Comparison of ENCODE assay signal across 18 cellular contexts in genomic region chr11:44306469-44307244, GRCh38. TPM values are rescaled to one million over a fixed set of nuclear protein-coding genes. Genes with fewer than 3 reads are reported as not detected.
DNase-seq lines count a peak whose midpoint lies in the region; ATAC-seq and TF ChIP-seq lines count a peak whose summit lies in the region.
"Had no signal": no experiment of that assay in that cellular context is flagged by ENCODE, and none has a peak within 500 bp of the region (broad histone marks: within the 10 kb centered on the region; RNA-seq: fewer than 3 reads in every experiment).

No MANE protein-coding gene starts in this region.

- H3K36me3 Mint-ChIP-seq in activated CD8-positive, alpha-beta memory T cell treated with anti-CD3 and anti-CD28 coated beads, Interleukin-2, amount 10 ng/mL, durations not matched to agents 7 days and 5 days, result no peaks in the 10 kb centered on the region
- H3K36me3 Mint-ChIP-seq in T-helper 17 cell (ENCODE audit: low read depth), result peaks cover 12% of the 10 kb centered on the region

- ATAC-seq in activated CD8-positive, alpha-beta memory T cell treated with anti-CD3 and anti-CD28 coated beads, Interleukin-2, amount 10 ng/mL, durations not matched to agents 7 days and 5 days, result no peak
- no peak for ATAC-seq in T-helper 17 cell
- ATAC-seq in HG03342 (IDR thresholded peaks at IDR 0.05; ENCODE audit: unreplicated experiment), result no peak

- WGBS in hepatocyte (ENCODE audit: low lambda C conversion rate, missing lambda C conversion rate), result 32% methylated on average over 20 of the region's 20 CpGs
- 44 to 63% (median 53%) methylated on average over 20 of the region's 20 CpGs for WGBS in spleen, 5 donors

- no peaks in the 10 kb centered on the region for H3K36me3 ChIP-seq in hepatocyte (replicated peaks; ENCODE audit: insufficient read depth, low read depth)
- no peaks in the 10 kb centered on the region for H3K36me3 ChIP-seq in spleen
- H3K36me3 ChIP-seq: upper lobe of left lung, WERI-Rb-1 had no signal

- no peak overlapping the region for H3K27ac Mint-ChIP-seq in activated CD8-positive, alpha-beta memory T cell treated with anti-CD3 and anti-CD28 coated beads, Interleukin-2, amount 10 ng/mL, durations not matched to agents 7 days and 5 days
- no peak overlapping the region for H3K27ac Mint-ChIP-seq in T-helper 17 cell

- H3K27ac ChIP-seq in hepatocyte, result peak overlapping the region; percentile 7
- H3K27ac ChIP-seq in spleen, result no peak overlapping the region
- H3K27ac ChIP-seq: upper lobe of left lung, WERI-Rb-1 had no signal

- H2AFZ ChIP-seq in hepatocyte, result peak overlapping the region; percentile 78

- no peak for DNase-seq in activated CD8-positive, alpha-beta memory T cell treated with anti-CD3 and anti-CD28 coated beads, Interleukin-2, amount 10 ng/mL, durations not matched to agents 7 days and 5 days
- no peak for DNase-seq in activated CD8-positive, alpha-beta memory T cell treated with anti-CD3 and anti-CD28 coated beads for 24 hours
- DNase-seq in T-helper 17 cell (no peak), hepatocyte (ENCODE audit: low spot score) (no peak), spleen (no peak), COLO829 (ENCODE audit: low spot score) (no peak), midbrain (lab: John Stamatoyannopoulos, UW) (no peak)
- DNase-seq: activated naive CD4-positive, alpha-beta T cell treated with anti-CD3 and anti-CD28 coated beads, Interleukin-2, amount 50 U/mL, for 16 hours; GF-D8; NCI-H1092 treated with DMSO at 0.1 percent for 48 hours; NCI-H510A treated with DMSO at 0.1 percent for 48 hours; WERI-Rb-1 had no signal

- H3K79me2 ChIP-seq in hepatocyte, result no peaks in the 10 kb centered on the region

- H3K27me3 Mint-ChIP-seq in activated CD8-positive, alpha-beta memory T cell treated with anti-CD3 and anti-CD28 coated beads, Interleukin-2, amount 10 ng/mL, durations not matched to agents 7 days and 5 days, result peaks cover 97% of the 10 kb centered on the region
- H3K27me3 Mint-ChIP-seq in T-helper 17 cell, result peaks cover 84% of the 10 kb centered on the region

- H3K4me3 ChIP-seq in hepatocyte (no peak overlapping the region), spleen (peak overlapping the region in 7 of 8 donors; percentile 50 to 83 (median 67))

- H3K4me2 ChIP-seq in hepatocyte, result peak overlapping the region; percentile 92

- no peaks in the 10 kb centered on the region for H3K9me3 Mint-ChIP-seq in activated CD8-positive, alpha-beta memory T cell treated with anti-CD3 and anti-CD28 coated beads, Interleukin-2, amount 10 ng/mL, durations not matched to agents 7 days and 5 days (ENCODE audit: low read depth)

- no peaks in the 10 kb centered on the region for H4K20me1 ChIP-seq in hepatocyte (ENCODE audit: insufficient read depth, poor library complexity, severe bottlenecking)

- H3K9me3 ChIP-seq in T-helper 17 cell (ENCODE audit: control insufficient read depth, low read length, poor library complexity, severe bottlenecking), result no peaks in the 10 kb centered on the region
- no peaks in the 10 kb centered on the region for H3K9me3 ChIP-seq in hepatocyte (ENCODE audit: low read depth)
- no peaks in the 10 kb centered on the region for H3K9me3 ChIP-seq in spleen
- H3K9me3 ChIP-seq: upper lobe of left lung had no signal

- no peak for TF ChIP-seq POLR2A in spleen (IDR thresholded peaks at IDR 0.05)

- peak overlapping the region; percentile 82 for H3K4me3 Mint-ChIP-seq in activated CD8-positive, alpha-beta memory T cell treated with anti-CD3 and anti-CD28 coated beads, Interleukin-2, amount 10 ng/mL, durations not matched to agents 7 days and 5 days
- peak overlapping the region; percentile 93 for H3K4me3 Mint-ChIP-seq in T-helper 17 cell

- H3K4me1 Mint-ChIP-seq in activated CD8-positive, alpha-beta memory T cell treated with anti-CD3 and anti-CD28 coated beads, Interleukin-2, amount 10 ng/mL, durations not matched to agents 7 days and 5 days, result peaks cover 31% of the 10 kb centered on the region
- H3K4me1 Mint-ChIP-seq in T-helper 17 cell, result peaks cover 23% of the 10 kb centered on the region

- intact Hi-C loops in spleen (cut with DNase I; ENCODE audit: low total_unique reads), result no loop called here

- H3K4me1 ChIP-seq in hepatocyte (ENCODE audit: insufficient read depth) (peaks cover 35% of the 10 kb centered on the region), spleen (peaks cover 18 to 66% (median 51%) of the 10 kb centered on the region in 6 donors)

- H3K27me3 ChIP-seq in hepatocyte, result peaks cover 99% of the 10 kb centered on the region
- H3K27me3 ChIP-seq in spleen (replicated peaks in 1 of 7), result peaks cover 9 to 100% (median 93%) of the 10 kb centered on the region in 7 donors

- CTCF ChIA-PET in activated CD8-positive, alpha-beta memory T cell treated with anti-CD3 and anti-CD28 coated beads, Interleukin-2, amount 10 ng/mL, durations not matched to agents 7 days and 5 days (lab: Charles Lee), result interaction anchor here (1.2 to 1.9 kb wide), 4 partner anchors 10 to 217 kb away, joined by 3 to 5 read pairs (median 4); no protein-coding TSS in a partner anchor

- no peaks in the 10 kb centered on the region for H3K9me2 ChIP-seq in hepatocyte (replicated peaks; ENCODE audit: insufficient read depth)

- TF ChIP-seq CTCF in hepatocyte (IDR thresholded peaks at IDR 0.05; ENCODE audit: poor library complexity) (no peak), spleen (IDR thresholded peaks at IDR 0.05 in 8 of 11, conservative IDR thresholded peaks at IDR 0.05 in 3 of 11) (no peak)

RNA-seq across cellular contexts. Expression of gene ALX4, which starts 3.3 kb away (rescaled TPM):
- total RNA-seq in activated CD8-positive, alpha-beta memory T cell treated with anti-CD3 and anti-CD28 coated beads, Interleukin-2, amount 10 ng/mL, durations not matched to agents 7 days and 5 days, result not detected
- not detected for total RNA-seq in T-helper 17 cell
- 2.9 and 3.8 TPM in 2 replicates for total RNA-seq in hepatocyte
- 1.3 and 1.9 TPM in 2 replicates for polyA plus RNA-seq in hepatocyte
- under 1 TPM in 1 of 7 donors, not detected in 6; 0.11 TPM for total RNA-seq in spleen
- polyA plus RNA-seq in spleen, result not detected
- total RNA-seq: dermis blood vessel endothelial cell, glomerular endothelial cell, mesenteric fat pad, upper lobe of left lung had no signal
- polyA plus RNA-seq: AG04450 had no signal
